8 cellular contexts compared by ENCODE assay signal in genomic region chr1:58816072-58816746, GRCh38. TPM values are rescaled to one million over a fixed set of nuclear protein-coding genes. Genes with fewer than 3 reads are reported as not detected.
DNase-seq lines count a peak whose midpoint lies in the region; ATAC-seq lines count a peak whose summit lies in the region.

No MANE protein-coding gene starts in this region.

- H3K4ac ChIP-seq in mesendoderm (ENCODE audit: low read depth, low read length) = peak overlapping the region; percentile 93

- no peaks in the 10 kb centered on the region for H3K79me1 ChIP-seq in mesendoderm (ENCODE audit: low read length)

- peak overlapping the region; percentile 87 for H3K56ac ChIP-seq in mesendoderm (ENCODE audit: low read length)

- peak overlapping the region; percentile 93 for H2BK120ac ChIP-seq in mesendoderm (ENCODE audit: low read depth, low read length)

- peak overlapping the region; percentile 91 for H3K27ac Mint-ChIP-seq in effector memory CD8-positive, alpha-beta T cell

- WGBS in mesendoderm (ENCODE audit: extremely low coverage, insufficient coverage, low lambda C conversion rate) = no CpG with 5 or more reads among the region's 49 CpGs

- no peak overlapping the region for H2BK5ac ChIP-seq in mesendoderm (ENCODE audit: low read length)

- H3K4me3 ChIP-seq in mesendoderm (ENCODE audit: low read length) = peak overlapping the region; percentile 52

- H3K36me3 Mint-ChIP-seq in effector memory CD8-positive, alpha-beta T cell (ENCODE audit: insufficient read depth) = peaks cover 3% of the 10 kb centered on the region

- no peak overlapping the region for H4K5ac ChIP-seq in mesendoderm (ENCODE audit: low read length)

- H3K79me2 ChIP-seq in mesendoderm (ENCODE audit: control insufficient read depth, insufficient read depth, low read length) = no peaks in the 10 kb centered on the region

- H3K18ac ChIP-seq in mesendoderm (ENCODE audit: low read length) = peak overlapping the region; percentile 98

- H3K27me3 ChIP-seq in mesendoderm (ENCODE audit: insufficient read depth, low read length, poor library complexity) = no peaks in the 10 kb centered on the region

- peak overlapping the region; percentile 89 to 91 for H3K4me3 Mint-ChIP-seq in effector memory CD8-positive, alpha-beta T cell

- H2AK5ac ChIP-seq in mesendoderm (ENCODE audit: low read length) = no peak overlapping the region

- H3K36me3 ChIP-seq in mesendoderm (ENCODE audit: control insufficient read depth, insufficient read depth, low read length) = no peaks in the 10 kb centered on the region

- no peaks in the 10 kb centered on the region for H3K27me3 Mint-ChIP-seq in effector memory CD8-positive, alpha-beta T cell

- peak overlapping the region; percentile 75 for H3K9ac ChIP-seq in mesendoderm (ENCODE audit: low read length)

- no peak overlapping the region for H4K8ac ChIP-seq in mesendoderm (ENCODE audit: low read depth, low read length)

- H3K27ac ChIP-seq in mesendoderm (ENCODE audit: low read depth, low read length) = peak overlapping the region; percentile 77

- ATAC-seq in GM19452 (IDR thresholded peaks at IDR 0.05; ENCODE audit: unreplicated experiment) (peak; percentile 87), HG03565 (IDR thresholded peaks at IDR 0.05; ENCODE audit: unreplicated experiment) (peak; percentile 84)
- peak; percentile 72 for ATAC-seq in effector memory CD8-positive, alpha-beta T cell (replicated peaks)

- H3K4me1 ChIP-seq in mesendoderm (ENCODE audit: control insufficient read depth, low read depth, low read length) = peaks cover 2% of the 10 kb centered on the region

- no peaks in the 10 kb centered on the region for H3K9me3 Mint-ChIP-seq in effector memory CD8-positive, alpha-beta T cell

- peak overlapping the region; percentile 81 for H3K23ac ChIP-seq in mesendoderm (ENCODE audit: low read length)

- DNase-seq in COLO668 (lab: John Stamatoyannopoulos, UW; ENCODE audit: unreplicated experiment) (peak; percentile 100), NOMO-1 (lab: John Stamatoyannopoulos, UW; ENCODE audit: unreplicated experiment in 2 of 2) (peak; percentile 90 to 92), mesendoderm (peak; percentile 85)
- peak; percentile 56 to 81 (median 69) for DNase-seq in activated CD8-positive, alpha-beta memory T cell treated with anti-CD3 and anti-CD28 coated beads for 48 hours (ENCODE audit: low read depth in 2 of 3, low spot score in 2 of 3)
- DNase-seq in effector memory CD8-positive, alpha-beta T cell = peak; percentile 74 to 78 (median 78)
- DNase-seq in stimulated activated CD8-positive, alpha-beta memory T cell treated with anti-CD3 and anti-CD28 coated beads, Interleukin-12 subunit alpha, Interleukin-12 subunit beta, amount 100 ng/mL, for 24 hours (ENCODE audit: extremely low read depth) = peak; percentile 67

- H3K4me2 ChIP-seq in mesendoderm (ENCODE audit: low read length) = peak overlapping the region; percentile 82

- H2BK15ac ChIP-seq in mesendoderm (replicated peaks; ENCODE audit: low read depth) = peak overlapping the region; percentile 92

- H3K4me1 Mint-ChIP-seq in effector memory CD8-positive, alpha-beta T cell (ENCODE audit: low read depth in 2 of 2) = peaks cover 37 to 42% of the 10 kb centered on the region in 2 donors

RNA-seq across cellular contexts. Expression of gene JUN, which starts 32.4 kb away (rescaled TPM):
- 11.0 TPM for polyA plus RNA-seq in mesendoderm (2013, experiment 1 of 2)
- 12.2 TPM for polyA plus RNA-seq in mesendoderm (2013, experiment 2 of 2)

Comparison
In these comparisons a context has a peak if more than half of its experiments do, and no peak if none do; other contexts are left out.
1. Peak in every context shown above with its lines: DNase-seq, ATAC-seq, H3K4me3 ChIP-seq and H3K27ac ChIP-seq.